9 cellular contexts compared by ENCODE assay signal in genomic region chrX:131677655-131678628, GRCh38.
DNase-seq lines count a peak whose midpoint lies in the region; ATAC-seq and FAIRE-seq lines count a peak whose summit lies in the region.
"Had no signal": no experiment of that assay in that cellular context is flagged by ENCODE, and none has a peak within 500 bp of the region (broad histone marks: within the 10 kb centered on the region; RNA-seq: fewer than 3 reads in every experiment).

No MANE protein-coding gene starts in this region.

- H3K9me3 Mint-ChIP-seq in natural killer cell treated with Interleukin-12 subunit alpha and Interleukin-12 subunit beta and Interleukin-15 and Interleukin-18, amount 100 ng/mL, for 72 hours = no peaks in the 10 kb centered on the region

- H3K36me3 Mint-ChIP-seq in natural killer cell treated with Interleukin-12 subunit alpha and Interleukin-12 subunit beta and Interleukin-15 and Interleukin-18, amount 100 ng/mL, for 72 hours = no peaks in the 10 kb centered on the region

- DNase-seq in NCI-H2196 (lab: John Stamatoyannopoulos, UW; ENCODE audit: unreplicated experiment) (peak; percentile 18), NCI-H2196 treated with DMSO at 0.1 percent for 48 hours (lab: John Stamatoyannopoulos, UW; ENCODE audit: unreplicated experiment) (no peak), LoVo (ENCODE audit: low spot score) (peak; percentile 6), ecto neural progenitor cell (ENCODE audit: low spot score) (peak; percentile 55), urothelium cell line (ENCODE audit: low spot score) (peak; percentile 31)
- DNase-seq in activated CD4-positive, alpha-beta T cell treated with anti-CD3 and anti-CD28 coated beads for 1 hour = peak; percentile 11
- peak; percentile 64 for DNase-seq in natural killer cell treated with Interleukin-12 subunit alpha and Interleukin-12 subunit beta and Interleukin-15 and Interleukin-18, amount 100 ng/mL, for 72 hours (ENCODE audit: low spot score)

- no peak for FAIRE-seq in urothelium cell line (lab: Jason Lieb, UNC)
- FAIRE-seq: G401.6 had no signal

- H3K4me3 Mint-ChIP-seq in natural killer cell treated with Interleukin-12 subunit alpha and Interleukin-12 subunit beta and Interleukin-15 and Interleukin-18, amount 100 ng/mL, for 72 hours = no peak overlapping the region

- H3K27ac Mint-ChIP-seq in natural killer cell treated with Interleukin-12 subunit alpha and Interleukin-12 subunit beta and Interleukin-15 and Interleukin-18, amount 100 ng/mL, for 72 hours = no peak overlapping the region

- no peaks in the 10 kb centered on the region for H3K4me1 Mint-ChIP-seq in natural killer cell treated with Interleukin-12 subunit alpha and Interleukin-12 subunit beta and Interleukin-15 and Interleukin-18, amount 100 ng/mL, for 72 hours (ENCODE audit: low read depth in 2 of 2)

- peaks cover 0 to 13% of the 10 kb centered on the region in 2 donors for H3K27me3 Mint-ChIP-seq in natural killer cell treated with Interleukin-12 subunit alpha and Interleukin-12 subunit beta and Interleukin-15 and Interleukin-18, amount 100 ng/mL, for 72 hours

- peak; percentile 82 for ATAC-seq in GM21717 (IDR thresholded peaks at IDR 0.05; ENCODE audit: unreplicated experiment)
- peak; percentile 38 to 50 for ATAC-seq in natural killer cell treated with Interleukin-12 subunit alpha and Interleukin-12 subunit beta and Interleukin-15 and Interleukin-18, amount 100 ng/mL, for 72 hours
